13 cellular contexts compared by ENCODE assay signal in genomic region chr14:68946423-68946822, GRCh38. TPM values are rescaled to one million over a fixed set of nuclear protein-coding genes. Genes with fewer than 3 reads are reported as not detected.
DNase-seq lines count a peak whose midpoint lies in the region; ATAC-seq, FAIRE-seq and TF ChIP-seq lines count a peak whose summit lies in the region.
"Had no signal": no experiment of that assay in that cellular context is flagged by ENCODE, and none has a peak within 500 bp of the region (broad histone marks: within the 10 kb centered on the region; RNA-seq: fewer than 3 reads in every experiment).

No MANE protein-coding gene starts in this region.

- intact Hi-C loops in activated CD4-positive, alpha-beta T cell treated with anti-CD3 and anti-CD28 coated beads for 36 hours (cut with DNase I, micrococcal nuclease) = no loop called here
- intact Hi-C loops in ascending aorta (cut with DNase I) (no loop called here), lower leg skin (cut with DNase I; ENCODE audit: low total_unique reads) (no loop called here)

- WGBS in tibial nerve, 2 donors = 97 to 98% methylated on average over 4 of the region's 4 CpGs
- 87 to 90% methylated on average over 4 of the region's 4 CpGs for WGBS in lower leg skin, 2 donors

- H3K36me3 ChIP-seq in ascending aorta (no peaks in the 10 kb centered on the region), mucosa of rectum (ENCODE audit: control insufficient read depth in 2 of 2, insufficient read depth in 2 of 2, low read length in 2 of 2) (peaks cover 0 to 3% of the 10 kb centered on the region in 2 donors), tibial nerve (no peaks in the 10 kb centered on the region)

- no peak for FAIRE-seq in RCC 7860 (lab: Jason Lieb, UNC)

- H3K27me3 ChIP-seq in ascending aorta (no peaks in the 10 kb centered on the region), mucosa of rectum (ENCODE audit: control insufficient read depth in 2 of 2, insufficient read depth in 2 of 2, low read length in 2 of 2) (no peaks in the 10 kb centered on the region), tibial nerve (no peaks in the 10 kb centered on the region)

- H3K27ac ChIP-seq in ascending aorta (peak overlapping the region; percentile 92 to 93), mucosa of rectum (ENCODE audit: low read depth in 2 of 2, low read length in 2 of 2) (peak overlapping the region; percentile 78), tibial nerve (peak overlapping the region; percentile 30 to 81 (median 61))

- TF ChIP-seq CTCF in ascending aorta (IDR thresholded peaks at IDR 0.05) (no peak), tibial nerve (IDR thresholded peaks at IDR 0.05) (no peak), lower leg skin (IDR thresholded peaks at IDR 0.05) (no peak)

- H3K4me1 ChIP-seq in ascending aorta (peaks cover 62 to 94% of the 10 kb centered on the region in 2 donors), mucosa of rectum (ENCODE audit: control insufficient read depth in 2 of 2, insufficient read depth in 2 of 2, low read length in 2 of 2) (peaks cover 64 to 68% of the 10 kb centered on the region in 2 donors), tibial nerve (peaks cover 0 to 85% (median 35%) of the 10 kb centered on the region in 4 donors)

- no peak for TF ChIP-seq POLR2A in tibial nerve (IDR thresholded peaks at IDR 0.05)
- TF ChIP-seq POLR2A in lower leg skin (IDR thresholded peaks at IDR 0.05) = no peak

- no peaks in the 10 kb centered on the region for H3K9me3 Mint-ChIP-seq in activated CD4-positive, alpha-beta T cell treated with anti-CD3 and anti-CD28 coated beads for 36 hours (ENCODE audit: low read depth)
- H3K9me3 Mint-ChIP-seq: activated CD4-positive, alpha-beta T cell treated with anti-CD3 and anti-CD28 coated beads, Interleukin-2, amount 10 ng/mL, durations not matched to agents 7 days and 5 days had no signal

- peaks cover 89% of the 10 kb centered on the region for H3K4me1 Mint-ChIP-seq in activated CD4-positive, alpha-beta T cell treated with anti-CD3 and anti-CD28 coated beads for 36 hours

- no peak for ATAC-seq in activated CD4-positive, alpha-beta T cell treated with anti-CD3 and anti-CD28 coated beads for 36 hours

- H3K27ac Mint-ChIP-seq in activated CD4-positive, alpha-beta T cell treated with anti-CD3 and anti-CD28 coated beads for 36 hours = peak overlapping the region; percentile 68
- H3K27ac Mint-ChIP-seq: activated CD4-positive, alpha-beta T cell treated with anti-CD3 and anti-CD28 coated beads, Interleukin-2, amount 10 ng/mL, durations not matched to agents 7 days and 5 days had no signal

- peak overlapping the region in 1 of 2 donors; percentile 51 for H3K9ac ChIP-seq in mucosa of rectum (ENCODE audit: low read depth in 1 of 2, low read length in 2 of 2)

- H3K27me3 Mint-ChIP-seq in activated CD4-positive, alpha-beta T cell treated with anti-CD3 and anti-CD28 coated beads for 36 hours = no peaks in the 10 kb centered on the region
- H3K27me3 Mint-ChIP-seq: activated CD4-positive, alpha-beta T cell treated with anti-CD3 and anti-CD28 coated beads, Interleukin-2, amount 10 ng/mL, durations not matched to agents 7 days and 5 days had no signal

- H3K4me3 Mint-ChIP-seq in activated CD4-positive, alpha-beta T cell treated with anti-CD3 and anti-CD28 coated beads for 36 hours = no peak overlapping the region
- H3K4me3 Mint-ChIP-seq: activated CD4-positive, alpha-beta T cell treated with anti-CD3 and anti-CD28 coated beads, Interleukin-2, amount 10 ng/mL, durations not matched to agents 7 days and 5 days had no signal

- TF ChIP-seq EP300 in tibial nerve (IDR thresholded peaks at IDR 0.05) = no peak

- CTCF ChIA-PET in activated CD4-positive, alpha-beta T cell treated with anti-CD3 and anti-CD28 coated beads for 36 hours (lab: Charles Lee) = interaction anchor here (0.7 to 2.5 kb wide), 3 partner anchors 11 to 145 kb away, joined by 3 to 12 read pairs (median 10); no protein-coding TSS in a partner anchor

- H3K9me3 ChIP-seq in ascending aorta (no peaks in the 10 kb centered on the region), mucosa of rectum (ENCODE audit: control insufficient read depth in 2 of 2, low read length in 2 of 2) (no peaks in the 10 kb centered on the region), tibial nerve (no peaks in the 10 kb centered on the region)

- DNase-seq in activated CD4-positive, alpha-beta T cell treated with anti-CD3 and anti-CD28 coated beads for 36 hours = no peak
- no peak for DNase-seq in activated CD4-positive, alpha-beta T cell treated with anti-CD3 and anti-CD28 coated beads, Interleukin-2, amount 50 U/mL, for 1 hour
- DNase-seq in ascending aorta (ENCODE audit: low spot score in 2 of 2) (no peak), tibial nerve (ENCODE audit: low spot score in 2 of 2) (no peak), NCI-H2196 (lab: John Stamatoyannopoulos, UW; ENCODE audit: unreplicated experiment) (no peak), lower leg skin (ENCODE audit: low spot score in 2 of 2) (no peak), RCC 7860 (ENCODE audit: low spot score) (no peak)
- DNase-seq: activated CD4-positive, alpha-beta T cell treated with anti-CD3 and anti-CD28 coated beads, Interleukin-2, amount 10 ng/mL, durations not matched to agents 7 days and 5 days; activated effector memory CD4-positive, alpha-beta T cell treated with anti-CD3 and anti-CD28 coated beads, Interleukin-2, amount 50 U/mL, for 16 hours; erythroblast; NCI-H1105; RPMI8226 had no signal

- POLR2A ChIA-PET in activated CD4-positive, alpha-beta T cell treated with anti-CD3 and anti-CD28 coated beads for 36 hours (lab: Charles Lee) = no interaction called here

- H3K36me3 Mint-ChIP-seq in activated CD4-positive, alpha-beta T cell treated with anti-CD3 and anti-CD28 coated beads for 36 hours (ENCODE audit: low read depth) = no peaks in the 10 kb centered on the region

- H3K4me3 ChIP-seq in ascending aorta (peak overlapping the region in 1 of 2 donors; percentile 52), mucosa of rectum (ENCODE audit: low read length in 2 of 2) (no peak overlapping the region), tibial nerve (no peak overlapping the region), lower leg skin (ENCODE audit: low read depth, poor library complexity, severe bottlenecking) (no peak overlapping the region)

RNA-seq across cellular contexts. Expression of gene ACTN1, which starts 32.7 kb away (rescaled TPM):
- 100 to 1,000 TPM in 1 of 2 experiments, 10 to 100 TPM in 1; 92.8 to 146 TPM for total RNA-seq in activated CD4-positive, alpha-beta T cell treated with anti-CD3 and anti-CD28 coated beads for 36 hours
- total RNA-seq in ascending aorta (814 TPM), tibial nerve (100 to 1,000 TPM; 130 to 273 (median 152) TPM), lower leg skin (100 to 1,000 TPM in 2 of 4 donors, 10 to 100 TPM in 2; 31.9 to 111 (median 76.1) TPM)
